1 cellular context compared by ENCODE assay signal in the genomic region with DNA sequence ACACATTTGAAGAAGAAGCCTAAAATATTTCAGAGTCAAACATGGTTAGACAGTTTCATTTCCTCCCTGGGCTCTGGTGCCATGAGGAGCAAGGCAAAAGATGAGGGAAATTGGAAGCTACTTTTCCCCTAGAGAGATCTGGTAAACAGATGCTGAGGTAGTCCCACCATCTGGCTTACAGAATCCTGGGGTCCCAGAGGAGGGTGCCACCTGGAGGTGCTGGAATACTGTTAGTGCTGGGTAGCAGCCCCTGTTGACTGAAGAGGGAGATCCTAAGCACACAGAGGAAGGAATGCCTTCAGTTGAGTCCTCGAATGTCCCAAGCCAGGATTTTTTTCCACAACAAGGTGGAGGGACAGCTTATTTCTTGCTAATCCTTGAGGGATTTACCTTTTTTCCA.
TF ChIP-seq lines count a peak whose summit lies in the region.

No MANE protein-coding gene starts in this region.

TF ChIP-seq in K562, 482 proteins besides CTCF, POLR2A, EP300 and RAD21 (continued from another document):
- TF ChIP-seq, protein P1, sequence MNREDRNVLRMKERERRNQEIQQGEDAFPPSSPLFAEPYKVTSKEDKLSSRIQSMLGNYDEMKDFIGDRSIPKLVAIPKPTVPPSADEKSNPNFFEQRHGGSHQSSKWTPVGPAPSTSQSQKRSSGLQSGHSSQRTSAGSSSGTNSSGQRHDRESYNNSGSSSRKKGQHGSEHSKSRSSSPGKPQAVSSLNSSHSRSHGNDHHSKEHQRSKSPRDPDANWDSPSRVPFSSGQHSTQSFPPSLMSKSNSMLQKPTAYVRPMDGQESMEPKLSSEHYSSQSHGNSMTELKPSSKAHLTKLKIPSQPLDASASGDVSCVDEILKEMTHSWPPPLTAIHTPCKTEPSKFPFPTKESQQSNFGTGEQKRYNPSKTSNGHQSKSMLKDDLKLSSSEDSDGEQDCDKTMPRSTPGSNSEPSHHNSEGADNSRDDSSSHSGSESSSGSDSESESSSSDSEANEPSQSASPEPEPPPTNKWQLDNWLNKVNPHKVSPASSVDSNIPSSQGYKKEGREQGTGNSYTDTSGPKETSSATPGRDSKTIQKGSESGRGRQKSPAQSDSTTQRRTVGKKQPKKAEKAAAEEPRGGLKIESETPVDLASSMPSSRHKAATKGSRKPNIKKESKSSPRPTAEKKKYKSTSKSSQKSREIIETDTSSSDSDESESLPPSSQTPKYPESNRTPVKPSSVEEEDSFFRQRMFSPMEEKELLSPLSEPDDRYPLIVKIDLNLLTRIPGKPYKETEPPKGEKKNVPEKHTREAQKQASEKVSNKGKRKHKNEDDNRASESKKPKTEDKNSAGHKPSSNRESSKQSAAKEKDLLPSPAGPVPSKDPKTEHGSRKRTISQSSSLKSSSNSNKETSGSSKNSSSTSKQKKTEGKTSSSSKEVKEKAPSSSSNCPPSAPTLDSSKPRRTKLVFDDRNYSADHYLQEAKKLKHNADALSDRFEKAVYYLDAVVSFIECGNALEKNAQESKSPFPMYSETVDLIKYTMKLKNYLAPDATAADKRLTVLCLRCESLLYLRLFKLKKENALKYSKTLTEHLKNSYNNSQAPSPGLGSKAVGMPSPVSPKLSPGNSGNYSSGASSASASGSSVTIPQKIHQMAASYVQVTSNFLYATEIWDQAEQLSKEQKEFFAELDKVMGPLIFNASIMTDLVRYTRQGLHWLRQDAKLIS (CRISPR knock-in tag; IDR thresholded peaks at IDR 0.05) = no peak
- TF ChIP-seq EHMT2 (IDR thresholded peaks at IDR 0.05) = no peak
- TF ChIP-seq U2AF2 (optimal IDR thresholded peaks at IDR 0.05; ENCODE audit: low read depth, low read length) = no peak
- TF ChIP-seq, protein P2, sequence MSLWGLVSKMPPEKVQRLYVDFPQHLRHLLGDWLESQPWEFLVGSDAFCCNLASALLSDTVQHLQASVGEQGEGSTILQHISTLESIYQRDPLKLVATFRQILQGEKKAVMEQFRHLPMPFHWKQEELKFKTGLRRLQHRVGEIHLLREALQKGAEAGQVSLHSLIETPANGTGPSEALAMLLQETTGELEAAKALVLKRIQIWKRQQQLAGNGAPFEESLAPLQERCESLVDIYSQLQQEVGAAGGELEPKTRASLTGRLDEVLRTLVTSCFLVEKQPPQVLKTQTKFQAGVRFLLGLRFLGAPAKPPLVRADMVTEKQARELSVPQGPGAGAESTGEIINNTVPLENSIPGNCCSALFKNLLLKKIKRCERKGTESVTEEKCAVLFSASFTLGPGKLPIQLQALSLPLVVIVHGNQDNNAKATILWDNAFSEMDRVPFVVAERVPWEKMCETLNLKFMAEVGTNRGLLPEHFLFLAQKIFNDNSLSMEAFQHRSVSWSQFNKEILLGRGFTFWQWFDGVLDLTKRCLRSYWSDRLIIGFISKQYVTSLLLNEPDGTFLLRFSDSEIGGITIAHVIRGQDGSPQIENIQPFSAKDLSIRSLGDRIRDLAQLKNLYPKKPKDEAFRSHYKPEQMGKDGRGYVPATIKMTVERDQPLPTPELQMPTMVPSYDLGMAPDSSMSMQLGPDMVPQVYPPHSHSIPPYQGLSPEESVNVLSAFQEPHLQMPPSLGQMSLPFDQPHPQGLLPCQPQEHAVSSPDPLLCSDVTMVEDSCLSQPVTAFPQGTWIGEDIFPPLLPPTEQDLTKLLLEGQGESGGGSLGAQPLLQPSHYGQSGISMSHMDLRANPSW (CRISPR knock-in tag; IDR thresholded peaks at IDR 0.05) = no peak
- TF ChIP-seq RBM34 (IDR thresholded peaks at IDR 0.05; ENCODE audit: borderline replicate concordance, insufficient read depth, low read length) = no peak
- TF ChIP-seq ZNF507 (tag; conservative IDR thresholded peaks at IDR 0.05) = no peak
- no peak for TF ChIP-seq ETV5 (CRISPR knock-in tag; IDR thresholded peaks at IDR 0.05; ENCODE audit: low read depth)
- no peak for TF ChIP-seq CREBBP (IDR thresholded peaks at IDR 0.05; ENCODE audit: low read depth, low read length)
- no peak for TF ChIP-seq SLC30A9 (CRISPR knock-in tag; IDR thresholded peaks at IDR 0.05)
- no peak for TF ChIP-seq CBX2 (IDR thresholded peaks at IDR 0.05; ENCODE audit: insufficient read depth, low read length, poor library complexity, severe bottlenecking)
- TF ChIP-seq ZZZ3 (IDR thresholded peaks at IDR 0.05) = no peak
- TF ChIP-seq ETV6 (IDR thresholded peaks at IDR 0.05; ENCODE audit: borderline replicate concordance in 1 of 2, low read depth in 2 of 2, low read length in 1 of 2) = no peak
- TF ChIP-seq ETV6 (CRISPR knock-in tag; IDR thresholded peaks at IDR 0.05; ENCODE audit: borderline replicate concordance) = no peak
- no peak for TF ChIP-seq ZNF232 (CRISPR knock-in tag; IDR thresholded peaks at IDR 0.05)
